Comparison of ENCODE assay signal across 8 cellular contexts in genomic region chr9:129143461-129143927, GRCh38. TPM values are rescaled to one million over a fixed set of nuclear protein-coding genes. Genes with fewer than 3 reads are reported as not detected.
DNase-seq lines count a peak whose midpoint lies in the region; ATAC-seq and TF ChIP-seq lines count a peak whose summit lies in the region.

No MANE protein-coding gene starts in this region.

- H3K27ac ChIP-seq in HUES48 (ENCODE audit: low read depth, low read length) (peak overlapping the region; percentile 70), subcutaneous abdominal adipose tissue (ENCODE audit: low read depth, low read length) (peak overlapping the region; percentile 100)

- CTCF ChIA-PET in MCF 10A (lab: Yijun Ruan, JAX) = interaction anchor here (0.6 to 9.2 kb wide), 25 partner anchors 9 to 1219 kb away, joined by 3 to 103 read pairs (median 5); partner anchors contain the start of genes IER5L and NTMT1

- TF ChIP-seq CTCF in MCF 10A (IDR thresholded peaks at IDR 0.05; ENCODE audit: unreplicated experiment) = no peak

- peaks cover 30% of the 10 kb centered on the region for H3K36me3 Mint-ChIP-seq in MCF 10A (ENCODE audit: insufficient read depth, unreplicated experiment)

- H3K9me3 ChIP-seq in HUES48 (ENCODE audit: control insufficient read depth, insufficient read depth, low read length) (no peaks in the 10 kb centered on the region), subcutaneous abdominal adipose tissue (ENCODE audit: control insufficient read depth in 5 of 5, low read length in 5 of 5) (no peaks in the 10 kb centered on the region)

- POLR2A ChIA-PET in MCF 10A (lab: Yijun Ruan, JAX) = interaction anchor here (0.5 to 5.7 kb wide), 6 partner anchors 23 to 482 kb away, joined by 3 to 154 read pairs (median 30); partner anchors contain the start of genes IER5L and NTMT1

- H3K4me1 ChIP-seq in HUES48 (ENCODE audit: control insufficient read depth, insufficient read depth, low read length) (peaks cover 60% of the 10 kb centered on the region), subcutaneous abdominal adipose tissue (ENCODE audit: control insufficient read depth in 5 of 5, insufficient read depth in 5 of 5, low read length in 5 of 5) (peaks cover 24 to 83% (median 81%) of the 10 kb centered on the region in 5 donors)

- peaks cover 30% of the 10 kb centered on the region for H3K4me1 Mint-ChIP-seq in MCF 10A (ENCODE audit: insufficient read depth, unreplicated experiment)

- no TSS peak for BruUV-seq in MCF 10A (replicated peaks; lab: Mats Ljungman, UMichigan)

- ATAC-seq in GM21529 (IDR thresholded peaks at IDR 0.05; ENCODE audit: unreplicated experiment) = no peak

- H3K4me3 Mint-ChIP-seq in MCF 10A (ENCODE audit: unreplicated experiment) = no peak overlapping the region

- peak; percentile 8 for DNase-seq in MCF 10A (ENCODE audit: unreplicated experiment)
- peak; percentile 59 for DNase-seq in kidney glomerular epithelial cell (lab: John Stamatoyannopoulos, UW)
- no peak for DNase-seq in stimulated activated CD4-positive, alpha-beta T cell treated with anti-CD3 and anti-CD28 coated beads, Interleukin-2, amount 100 ng/mL, for 48 hours
- DNase-seq in NCI-H1105 treated with DMSO at 0.1 percent for 48 hours (lab: John Stamatoyannopoulos, UW) = no peak
- no peak for DNase-seq in stimulated activated CD4-positive, alpha-beta T cell treated with anti-CD3 and anti-CD28 coated beads, Interleukin-12 subunit alpha, Interleukin-12 subunit beta, amount 100 ng/mL, for 4 hours

- intact Hi-C loops in MCF 10A (cut with micrococcal nuclease) = loop anchor here (1.0 kb wide), 1 partner anchor 25 kb away; no protein-coding TSS in a partner anchor

- H3K9ac ChIP-seq in HUES48 (ENCODE audit: low read depth, low read length) = no peak overlapping the region
- peak overlapping the region; percentile 12 to 38 (median 35) for H3K9ac ChIP-seq in subcutaneous abdominal adipose tissue (ENCODE audit: low read length in 5 of 5)

- H3K36me3 ChIP-seq in HUES48 (ENCODE audit: control insufficient read depth, insufficient read depth, low read length) = peaks cover 35% of the 10 kb centered on the region
- H3K36me3 ChIP-seq in subcutaneous abdominal adipose tissue (ENCODE audit: control insufficient read depth in 5 of 5, insufficient read depth in 5 of 5, low read length in 5 of 5) = peaks cover 0 to 21% (median 4%) of the 10 kb centered on the region in 5 donors

- peak overlapping the region; percentile 35 for H3K27ac Mint-ChIP-seq in MCF 10A (ENCODE audit: low read depth, unreplicated experiment)

- H3K4me3 ChIP-seq in HUES48 (ENCODE audit: low read depth, low read length) = no peak overlapping the region
- peak overlapping the region in 2 of 5 donors; percentile 5 to 19 for H3K4me3 ChIP-seq in subcutaneous abdominal adipose tissue (ENCODE audit: low read depth in 1 of 5, low read length in 5 of 5)

- H3K27me3 Mint-ChIP-seq in MCF 10A (ENCODE audit: insufficient read depth, unreplicated experiment) = no peaks in the 10 kb centered on the region

- H3K9me3 Mint-ChIP-seq in MCF 10A (ENCODE audit: unreplicated experiment) = no peaks in the 10 kb centered on the region

- H3K27me3 ChIP-seq in HUES48 (ENCODE audit: control insufficient read depth, insufficient read depth, low read length) = no peaks in the 10 kb centered on the region
- H3K27me3 ChIP-seq in subcutaneous abdominal adipose tissue (ENCODE audit: control insufficient read depth in 5 of 5, insufficient read depth in 4 of 5, low read length in 5 of 5) = no peaks in the 10 kb centered on the region

RNA-seq across cellular contexts. Expression of gene PTPA, which starts 32.3 kb away (rescaled TPM):
- total RNA-seq in MCF 10A (2022) = 90.8 and 91.8 TPM in 2 replicates

RNA-seq across cellular contexts. Expression of gene CRAT, which starts 32.9 kb away (rescaled TPM):
- total RNA-seq in MCF 10A (2022) = 14.5 and 17.0 TPM in 2 replicates

RNA-seq across cellular contexts. Expression of gene IER5L, which starts 34.6 kb away (rescaled TPM):
- total RNA-seq in MCF 10A (2022) = 11.9 and 13.4 TPM in 2 replicates

Comparison
In these comparisons a context has a peak if more than half of its experiments do, and no peak if none do; other contexts are left out.
1. DNase-seq: peak in MCF 10A (single experiment) and kidney glomerular epithelial cell (single experiment); none in stimulated activated CD4-positive, alpha-beta T cell treated with anti-CD3 and anti-CD28 coated beads, Interleukin-2, amount 100 ng/mL, for 48 hours (0 of 2), NCI-H1105 treated with DMSO at 0.1 percent for 48 hours (single experiment) and stimulated activated CD4-positive, alpha-beta T cell treated with anti-CD3 and anti-CD28 coated beads, Interleukin-12 subunit alpha, Interleukin-12 subunit beta, amount 100 ng/mL, for 4 hours (single experiment).